Comparison of ENCODE assay signal across 1 cellular context in the genomic region with DNA sequence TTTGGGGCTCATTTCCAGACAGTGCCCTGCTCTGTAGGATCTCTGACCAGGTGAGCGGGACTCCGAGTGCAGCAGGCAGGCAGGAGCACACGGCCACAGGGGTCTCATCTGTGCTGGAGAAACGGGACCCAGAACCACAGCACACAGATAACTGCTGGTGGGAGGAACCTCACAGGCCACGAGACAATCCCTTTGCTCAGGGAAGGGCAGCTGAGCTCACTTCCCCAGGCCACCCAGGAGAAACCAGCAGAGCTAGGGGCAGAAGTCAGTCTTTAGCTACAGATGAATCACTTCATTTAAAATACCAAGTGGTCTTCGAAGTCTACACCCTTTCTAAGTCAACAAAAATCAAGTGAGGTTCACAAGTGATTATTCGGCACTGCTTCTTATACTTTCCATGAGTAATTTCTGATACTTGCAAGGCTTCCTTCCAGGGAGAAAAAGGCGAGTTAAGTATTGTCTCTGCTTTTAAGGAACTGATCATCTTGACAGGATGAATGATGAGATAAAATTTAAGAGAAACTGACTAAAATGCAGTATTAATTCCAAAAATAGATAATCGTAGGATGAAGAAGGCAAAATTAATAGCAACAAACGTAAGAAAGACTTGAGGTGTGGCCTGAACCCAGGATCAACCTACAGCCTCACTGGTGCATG.
TF ChIP-seq lines count a peak whose summit lies in the region.

No MANE protein-coding gene starts in this region.

TF ChIP-seq in K562, 482 proteins besides CTCF, POLR2A, EP300 and RAD21 (continued from another document and continues in another):
- TF ChIP-seq PBX2 (CRISPR knock-in tag; IDR thresholded peaks at IDR 0.05; ENCODE audit: low read depth): no peak
- 0 out of 2 replicates have a peak, but pooled peaks have one; percentile 36 for TF ChIP-seq PBX2 (tag; conservative IDR thresholded peaks at IDR 0.05; ENCODE audit: low read depth)
- TF ChIP-seq NFIC (IDR thresholded peaks at IDR 0.05): no peak
- TF ChIP-seq PHF20 (IDR thresholded peaks at IDR 0.05; ENCODE audit: partially characterized antibody): no peak
- no peak for TF ChIP-seq MAZ (CRISPR knock-in tag; conservative IDR thresholded peaks at IDR 0.05 in 1 of 2, IDR thresholded peaks at IDR 0.05 in 1 of 2)
- no peak for TF ChIP-seq DPF2 (IDR thresholded peaks at IDR 0.05)
- TF ChIP-seq, protein P1, sequence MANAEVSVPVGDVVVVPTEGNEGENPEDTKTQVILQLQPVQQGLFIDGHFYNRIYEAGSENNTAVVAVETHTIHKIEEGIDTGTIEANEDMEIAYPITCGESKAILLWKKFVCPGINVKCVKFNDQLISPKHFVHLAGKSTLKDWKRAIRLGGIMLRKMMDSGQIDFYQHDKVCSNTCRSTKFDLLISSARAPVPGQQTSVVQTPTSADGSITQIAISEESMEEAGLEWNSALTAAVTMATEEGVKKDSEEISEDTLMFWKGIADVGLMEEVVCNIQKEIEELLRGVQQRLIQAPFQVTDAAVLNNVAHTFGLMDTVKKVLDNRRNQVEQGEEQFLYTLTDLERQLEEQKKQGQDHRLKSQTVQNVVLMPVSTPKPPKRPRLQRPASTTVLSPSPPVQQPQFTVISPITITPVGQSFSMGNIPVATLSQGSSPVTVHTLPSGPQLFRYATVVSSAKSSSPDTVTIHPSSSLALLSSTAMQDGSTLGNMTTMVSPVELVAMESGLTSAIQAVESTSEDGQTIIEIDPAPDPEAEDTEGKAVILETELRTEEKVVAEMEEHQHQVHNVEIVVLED (CRISPR knock-in tag; IDR thresholded peaks at IDR 0.05): no peak
- no peak for TF ChIP-seq DLX4 (CRISPR knock-in tag; IDR thresholded peaks at IDR 0.05)
- TF ChIP-seq, protein P2, sequence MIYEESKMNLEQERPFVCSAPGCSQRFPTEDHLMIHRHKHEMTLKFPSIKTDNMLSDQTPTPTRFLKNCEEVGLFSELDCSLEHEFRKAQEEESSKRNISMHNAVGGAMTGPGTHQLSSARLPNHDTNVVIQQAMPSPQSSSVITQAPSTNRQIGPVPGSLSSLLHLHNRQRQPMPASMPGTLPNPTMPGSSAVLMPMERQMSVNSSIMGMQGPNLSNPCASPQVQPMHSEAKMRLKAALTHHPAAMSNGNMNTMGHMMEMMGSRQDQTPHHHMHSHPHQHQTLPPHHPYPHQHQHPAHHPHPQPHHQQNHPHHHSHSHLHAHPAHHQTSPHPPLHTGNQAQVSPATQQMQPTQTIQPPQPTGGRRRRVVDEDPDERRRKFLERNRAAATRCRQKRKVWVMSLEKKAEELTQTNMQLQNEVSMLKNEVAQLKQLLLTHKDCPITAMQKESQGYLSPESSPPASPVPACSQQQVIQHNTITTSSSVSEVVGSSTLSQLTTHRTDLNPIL (CRISPR knock-in tag; IDR thresholded peaks at IDR 0.05): no peak
- TF ChIP-seq THRB (CRISPR knock-in tag; conservative IDR thresholded peaks at IDR 0.05): no peak
- TF ChIP-seq BRD9 (IDR thresholded peaks at IDR 0.05; ENCODE audit: low read depth, partially characterized antibody): no peak
- peak in 1 of 2 experiments; percentile 75; a peak in 2 of 4 replicates for TF ChIP-seq NRF1 (conservative IDR thresholded peaks at IDR 0.05 in 1 of 2, IDR thresholded peaks at IDR 0.05 in 1 of 2)
- no peak for TF ChIP-seq ZNF589 (CRISPR knock-in tag; IDR thresholded peaks at IDR 0.05; ENCODE audit: low read depth)
- TF ChIP-seq POLR2AphosphoS5 (IDR thresholded peaks at IDR 0.05; ENCODE audit: control insufficient read depth, insufficient read depth, low read depth, low read length): no peak
- no peak for TF ChIP-seq MYC (IDR thresholded peaks at IDR 0.05; ENCODE audit: low read depth, low read length)
- TF ChIP-seq MYC (CRISPR knock-in tag; IDR thresholded peaks at IDR 0.05; ENCODE audit: borderline replicate concordance, low read depth): no peak
- TF ChIP-seq ZNF764 (CRISPR knock-in tag; IDR thresholded peaks at IDR 0.05; ENCODE audit: low read depth): no peak
- TF ChIP-seq RB1 (IDR thresholded peaks at IDR 0.05; ENCODE audit: low read depth): no peak
- no peak for TF ChIP-seq AFF1 (IDR thresholded peaks at IDR 0.05; ENCODE audit: low read depth in 1 of 2, partially characterized antibody in 2 of 2)
- TF ChIP-seq ETS1 (conservative IDR thresholded peaks at IDR 0.05; ENCODE audit: control insufficient read depth, low read depth, low read length): no peak
- no peak for TF ChIP-seq NR4A1 (CRISPR knock-in tag; IDR thresholded peaks at IDR 0.05)
- TF ChIP-seq NR4A1 (tag; IDR thresholded peaks at IDR 0.05): 0 out of 2 replicates have a peak, but pooled peaks have one; percentile 28
- no peak for TF ChIP-seq PTRF (tag; IDR thresholded peaks at IDR 0.05)
- TF ChIP-seq, protein P3, sequence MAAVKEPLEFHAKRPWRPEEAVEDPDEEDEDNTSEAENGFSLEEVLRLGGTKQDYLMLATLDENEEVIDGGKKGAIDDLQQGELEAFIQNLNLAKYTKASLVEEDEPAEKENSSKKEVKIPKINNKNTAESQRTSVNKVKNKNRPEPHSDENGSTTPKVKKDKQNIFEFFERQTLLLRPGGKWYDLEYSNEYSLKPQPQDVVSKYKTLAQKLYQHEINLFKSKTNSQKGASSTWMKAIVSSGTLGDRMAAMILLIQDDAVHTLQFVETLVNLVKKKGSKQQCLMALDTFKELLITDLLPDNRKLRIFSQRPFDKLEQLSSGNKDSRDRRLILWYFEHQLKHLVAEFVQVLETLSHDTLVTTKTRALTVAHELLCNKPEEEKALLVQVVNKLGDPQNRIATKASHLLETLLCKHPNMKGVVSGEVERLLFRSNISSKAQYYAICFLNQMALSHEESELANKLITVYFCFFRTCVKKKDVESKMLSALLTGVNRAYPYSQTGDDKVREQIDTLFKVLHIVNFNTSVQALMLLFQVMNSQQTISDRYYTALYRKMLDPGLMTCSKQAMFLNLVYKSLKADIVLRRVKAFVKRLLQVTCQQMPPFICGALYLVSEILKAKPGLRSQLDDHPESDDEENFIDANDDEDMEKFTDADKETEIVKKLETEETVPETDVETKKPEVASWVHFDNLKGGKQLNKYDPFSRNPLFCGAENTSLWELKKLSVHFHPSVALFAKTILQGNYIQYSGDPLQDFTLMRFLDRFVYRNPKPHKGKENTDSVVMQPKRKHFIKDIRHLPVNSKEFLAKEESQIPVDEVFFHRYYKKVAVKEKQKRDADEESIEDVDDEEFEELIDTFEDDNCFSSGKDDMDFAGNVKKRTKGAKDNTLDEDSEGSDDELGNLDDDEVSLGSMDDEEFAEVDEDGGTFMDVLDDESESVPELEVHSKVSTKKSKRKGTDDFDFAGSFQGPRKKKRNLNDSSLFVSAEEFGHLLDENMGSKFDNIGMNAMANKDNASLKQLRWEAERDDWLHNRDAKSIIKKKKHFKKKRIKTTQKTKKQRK (IDR thresholded peaks at IDR 0.05; ENCODE audit: borderline replicate concordance, low read depth, low read length): no peak
- TF ChIP-seq PRMT5 (CRISPR knock-in tag; IDR thresholded peaks at IDR 0.05): no peak
- TF ChIP-seq, protein P4, sequence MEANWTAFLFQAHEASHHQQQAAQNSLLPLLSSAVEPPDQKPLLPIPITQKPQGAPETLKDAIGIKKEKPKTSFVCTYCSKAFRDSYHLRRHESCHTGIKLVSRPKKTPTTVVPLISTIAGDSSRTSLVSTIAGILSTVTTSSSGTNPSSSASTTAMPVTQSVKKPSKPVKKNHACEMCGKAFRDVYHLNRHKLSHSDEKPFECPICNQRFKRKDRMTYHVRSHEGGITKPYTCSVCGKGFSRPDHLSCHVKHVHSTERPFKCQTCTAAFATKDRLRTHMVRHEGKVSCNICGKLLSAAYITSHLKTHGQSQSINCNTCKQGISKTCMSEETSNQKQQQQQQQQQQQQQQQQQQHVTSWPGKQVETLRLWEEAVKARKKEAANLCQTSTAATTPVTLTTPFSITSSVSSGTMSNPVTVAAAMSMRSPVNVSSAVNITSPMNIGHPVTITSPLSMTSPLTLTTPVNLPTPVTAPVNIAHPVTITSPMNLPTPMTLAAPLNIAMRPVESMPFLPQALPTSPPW (CRISPR knock-in tag; IDR thresholded peaks at IDR 0.05): 0 out of 2 replicates have a peak, but pooled peaks have one; percentile 9
- TF ChIP-seq ZSCAN29 (IDR thresholded peaks at IDR 0.05): no peak
- no peak for TF ChIP-seq SP2 (IDR thresholded peaks at IDR 0.05; ENCODE audit: extremely low read depth, low read depth, low read length, poor library complexity, severe bottlenecking)
- no peak for TF ChIP-seq SAP30 (IDR thresholded peaks at IDR 0.05; ENCODE audit: borderline replicate concordance, insufficient read depth, low read depth, low read length, poor library complexity, severe bottlenecking)
- TF ChIP-seq CBX3 (IDR thresholded peaks at IDR 0.05; ENCODE audit: borderline replicate concordance in 1 of 2, low read length in 2 of 2): no peak
- TF ChIP-seq, protein P5, sequence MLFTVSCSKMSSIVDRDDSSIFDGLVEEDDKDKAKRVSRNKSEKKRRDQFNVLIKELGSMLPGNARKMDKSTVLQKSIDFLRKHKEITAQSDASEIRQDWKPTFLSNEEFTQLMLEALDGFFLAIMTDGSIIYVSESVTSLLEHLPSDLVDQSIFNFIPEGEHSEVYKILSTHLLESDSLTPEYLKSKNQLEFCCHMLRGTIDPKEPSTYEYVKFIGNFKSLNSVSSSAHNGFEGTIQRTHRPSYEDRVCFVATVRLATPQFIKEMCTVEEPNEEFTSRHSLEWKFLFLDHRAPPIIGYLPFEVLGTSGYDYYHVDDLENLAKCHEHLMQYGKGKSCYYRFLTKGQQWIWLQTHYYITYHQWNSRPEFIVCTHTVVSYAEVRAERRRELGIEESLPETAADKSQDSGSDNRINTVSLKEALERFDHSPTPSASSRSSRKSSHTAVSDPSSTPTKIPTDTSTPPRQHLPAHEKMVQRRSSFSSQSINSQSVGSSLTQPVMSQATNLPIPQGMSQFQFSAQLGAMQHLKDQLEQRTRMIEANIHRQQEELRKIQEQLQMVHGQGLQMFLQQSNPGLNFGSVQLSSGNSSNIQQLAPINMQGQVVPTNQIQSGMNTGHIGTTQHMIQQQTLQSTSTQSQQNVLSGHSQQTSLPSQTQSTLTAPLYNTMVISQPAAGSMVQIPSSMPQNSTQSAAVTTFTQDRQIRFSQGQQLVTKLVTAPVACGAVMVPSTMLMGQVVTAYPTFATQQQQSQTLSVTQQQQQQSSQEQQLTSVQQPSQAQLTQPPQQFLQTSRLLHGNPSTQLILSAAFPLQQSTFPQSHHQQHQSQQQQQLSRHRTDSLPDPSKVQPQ (CRISPR knock-in tag; IDR thresholded peaks at IDR 0.05; ENCODE audit: borderline replicate concordance): no peak
